ENCODE assay signal across 13 cellular contexts in the genomic region with DNA sequence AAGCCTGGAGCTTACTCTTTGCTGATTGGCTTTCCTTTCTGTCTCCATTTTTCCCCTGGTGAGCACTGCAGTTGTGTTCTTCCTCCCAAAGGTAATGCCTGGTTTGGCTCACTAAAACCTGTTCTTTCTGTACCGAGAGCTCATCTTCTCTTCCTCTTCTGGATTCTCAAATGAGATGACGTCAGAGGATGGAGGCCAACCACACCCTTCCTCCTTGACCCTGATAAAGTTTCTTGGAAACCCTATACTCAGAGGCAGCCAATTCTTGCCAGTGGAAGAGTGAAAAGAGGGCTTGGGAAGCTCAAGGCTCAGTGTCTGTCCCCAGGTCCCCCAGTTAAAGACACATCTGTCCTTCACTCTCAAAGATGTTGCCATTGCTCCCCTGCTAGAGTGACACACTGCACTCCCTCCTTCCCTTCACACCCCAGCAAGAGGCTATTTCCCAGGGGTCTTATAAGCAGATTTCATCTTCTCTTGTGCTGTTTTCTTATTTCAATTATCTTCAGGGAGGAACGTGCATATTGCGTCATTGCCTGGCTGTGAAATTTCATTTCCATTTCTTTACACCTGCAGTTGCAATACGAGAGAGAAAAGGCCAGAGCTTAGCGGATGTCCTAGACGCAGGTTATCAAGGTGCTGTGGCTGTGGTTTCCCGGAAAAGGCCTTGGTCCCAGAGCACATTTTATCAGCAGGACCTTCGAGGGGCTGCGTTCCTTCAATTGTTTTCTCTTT. TPM values are rescaled to one million over a fixed set of nuclear protein-coding genes. Genes with fewer than 3 reads are reported as not detected.
DNase-seq lines count a peak whose midpoint lies in the region; ATAC-seq, FAIRE-seq and TF ChIP-seq lines count a peak whose summit lies in the region.
"Had no signal": no experiment of that assay in that cellular context is flagged by ENCODE, and none has a peak within 500 bp of the region (broad histone marks: within the 10 kb centered on the region; RNA-seq: fewer than 3 reads in every experiment).

No MANE protein-coding gene starts in this region.

- TF ChIP-seq EP300 in K562 (IDR thresholded peaks at IDR 0.05; ENCODE audit: low read length): no peak

- TF ChIP-seq RAD21 in K562 (CRISPR knock-in tag; conservative IDR thresholded peaks at IDR 0.05 in 1 of 2, IDR thresholded peaks at IDR 0.05 in 1 of 2): no peak

- H3F3A ChIP-seq in DOHH2 (ENCODE audit: control insufficient read depth, insufficient read depth): no peaks in the 10 kb centered on the region

- H3K9me1 ChIP-seq in K562 (ENCODE audit: control insufficient read depth, insufficient read depth, low read length): no peaks in the 10 kb centered on the region

- H3K4me2 ChIP-seq in DOHH2 (ENCODE audit: low read length) (peak overlapping the region; percentile 12; the same call in 1 of the 2 replicates), K562 (ENCODE audit: insufficient read depth, low read length) (no peak overlapping the region)
- H3K4me2 ChIP-seq: A549 had no signal

- ATAC-seq in K562 (no peak), HG03139 (IDR thresholded peaks at IDR 0.05; ENCODE audit: unreplicated experiment) (no peak)
- ATAC-seq: A549; CD8-positive, alpha-beta T cell had no signal

- no peaks in the 10 kb centered on the region for H3K79me2 ChIP-seq in DOHH2 (ENCODE audit: control insufficient read depth, low read length)
- H3K79me2 ChIP-seq in K562 (ENCODE audit: control insufficient read depth, insufficient read depth, low read length): no peaks in the 10 kb centered on the region

- H3K9ac ChIP-seq in K562 (ENCODE audit: insufficient read depth in 1 of 2, low read depth in 2 of 2, low read length in 2 of 2): no peak overlapping the region

- TF ChIP-seq POLR2A in K562 (conservative IDR thresholded peaks at IDR 0.05): no peak

- BruUV-seq in K562 (replicated peaks; lab: Mats Ljungman, UMichigan): no TSS peak

- WGBS in K562 (ENCODE audit: insufficient coverage, low coverage, missing lambda C conversion rate): 0% methylated on average over 9 of the region's 10 CpGs

- no peak overlapping the region for H2AFZ ChIP-seq in K562 (ENCODE audit: low read depth, low read length)

- POLR2A ChIA-PET in K562 (lab: Yijun Ruan, JAX): no interaction called here

- H3K4me3 ChIP-seq in DOHH2 (ENCODE audit: low read length) (no peak overlapping the region), K562 (no peak overlapping the region)
- H3K4me3 ChIP-seq: A549 had no signal

- H3K4me1 ChIP-seq in DOHH2 (ENCODE audit: control insufficient read depth, low read length): peaks cover 56% of the 10 kb centered on the region
- H3K4me1 ChIP-seq in K562 (replicated peaks in 1 of 2; ENCODE audit: control insufficient read depth in 2 of 2, insufficient read depth in 2 of 2, low read length in 2 of 2): peaks cover 0 to 2% of the 10 kb centered on the region in 2 experiments; a peak in 1 of 5 replicates
- H3K4me1 ChIP-seq: A549 had no signal

- CTCF ChIA-PET in K562 (lab: Yijun Ruan, JAX; ENCODE audit: low intra/inter-chr PET ratio): no interaction called here

- TF ChIP-seq CTCF in DOHH2 (IDR thresholded peaks at IDR 0.05; ENCODE audit: low read depth, low read length, poor library complexity, severe bottlenecking): no peak
- TF ChIP-seq CTCF in K562 (IDR thresholded peaks at IDR 0.05 in 2 of 3, conservative IDR thresholded peaks at IDR 0.05 in 1 of 3; ENCODE audit: insufficient read depth in 2 of 3, low read depth in 1 of 3, low read length in 3 of 3): no peak

- no peak for FAIRE-seq in K562 (lab: Jason Lieb, UNC)
- FAIRE-seq in urothelium cell line (lab: Jason Lieb, UNC): peak; percentile 9
- FAIRE-seq: A549 had no signal

- H3K27ac ChIP-seq in DOHH2 (ENCODE audit: low read depth, low read length): no peak overlapping the region
- H3K27ac ChIP-seq in K562 (ENCODE audit: extremely low read depth, low read depth, low read length): no peak overlapping the region
- H3K27ac ChIP-seq: A549, HL-60 had no signal

- H3K27me3 ChIP-seq in DOHH2 (ENCODE audit: control insufficient read depth, low read length) (no peaks in the 10 kb centered on the region), K562 (ENCODE audit: control insufficient read depth in 2 of 2, insufficient read depth in 2 of 2, low read length in 2 of 2) (no peaks in the 10 kb centered on the region; a peak in 1 of 5 replicates)

- H4K20me1 ChIP-seq in DOHH2 (ENCODE audit: control insufficient read depth, insufficient read depth, low read depth, low read length) (no peaks in the 10 kb centered on the region), K562 (replicated peaks; ENCODE audit: control insufficient read depth, insufficient read depth, low read length) (no peaks in the 10 kb centered on the region)

- H3K36me3 ChIP-seq in DOHH2 (ENCODE audit: control insufficient read depth, low read length) (no peaks in the 10 kb centered on the region), K562 (ENCODE audit: control insufficient read depth, insufficient read depth, low read length) (no peaks in the 10 kb centered on the region)

- in situ Hi-C loops in K562 (cut with MboI): no loop called here

- DNase-seq in MV-4-11 (lab: John Stamatoyannopoulos, UW) (peak; percentile 3), K562 (ENCODE audit: extremely low read depth in 1 of 4, low spot score in 3 of 4) (peak in 1 of 4 experiments; percentile 9), urothelium cell line (ENCODE audit: low spot score) (no peak), SHP77 treated with DMSO at 0.1 percent for 48 hours (lab: John Stamatoyannopoulos, UW) (no peak)
- DNase-seq: CD8-positive, alpha-beta T cell; COR-L47; HCEC 1CT; HFFc6 had no signal

- H3K9me2 ChIP-seq in DOHH2 (replicated peaks; ENCODE audit: control insufficient read depth, low read length): no peaks in the 10 kb centered on the region

- H3K9me3 ChIP-seq in DOHH2 (ENCODE audit: control insufficient read depth, insufficient read depth, low read length): no peaks in the 10 kb centered on the region
- no peaks in the 10 kb centered on the region for H3K9me3 ChIP-seq in K562 (replicated peaks; ENCODE audit: control insufficient read depth, insufficient read depth, low read depth, low read length)
- H3K9me3 ChIP-seq: A549 had no signal

- intact Hi-C loops in K562 (cut with micrococcal nuclease): no loop called here

RNA-seq across cellular contexts. Expression of gene NTF3, which starts 27.3 kb away (rescaled TPM):
- not detected in 2 replicates for total RNA-seq in K562 (2011; cell fraction: chromatin; rRNA removed; ENCODE audit: low replicate concordance)
- total RNA-seq in K562 (2011; cell fraction: nucleolus; rRNA removed): not detected in 2 replicates
- not detected in 2 replicates for total RNA-seq in K562 (2011; cell fraction: nucleoplasm; rRNA removed)
- not detected in 2 replicates for total RNA-seq in K562 (2014; rRNA removed)
- total RNA-seq in K562 (2014; rRNA removed; fragmentation: Illumina TruSeq; extraction: Trizol): not detected in 2 replicates
- not detected in 2 replicates for total RNA-seq in K562 (2015; rRNA removed; fragmentation: Illumina TruSeq; extraction: Trizol)
- not detected in 2 replicates for total RNA-seq in K562 (2021)
- not detected in 2 replicates for polyA plus RNA-seq in K562 (2011; rRNA removed)
- not detected in 2 replicates for polyA plus RNA-seq in K562 (2011; cell fraction: cytosol; rRNA removed)
- not detected in 2 replicates for polyA plus RNA-seq in K562 (2011; cell fraction: nucleus; rRNA removed)
- polyA plus RNA-seq in K562 (2012): not detected in 2 replicates
- not detected in 2 replicates for polyA plus RNA-seq in K562 (2014; fragmentation: Illumina TruSeq; extraction: Trizol)
- polyA plus RNA-seq in K562 (2014; fragmentation: Nextera tagmentation; extraction: Ambion mirVana): not detected
- polyA plus RNA-seq in K562 (2014; rRNA removed): not detected in 2 replicates
- not detected in 2 replicates for polyA minus RNA-seq in K562 (2011; rRNA and poly(A)+ RNA removed)
- not detected in 2 replicates for polyA minus RNA-seq in K562 (2011; cell fraction: cytosol; rRNA and poly(A)+ RNA removed)
- polyA minus RNA-seq in K562 (2011; cell fraction: nucleus; rRNA and poly(A)+ RNA removed): not detected in 2 replicates
- total RNA-seq: CD8-positive, alpha-beta T cell had no signal
- polyA plus RNA-seq: A549, CD14-positive monocyte had no signal
